Comparison of ENCODE assay signal across 8 cellular contexts in genomic region chr3:139389552-139390368, GRCh38. TPM values are rescaled to one million over a fixed set of nuclear protein-coding genes. Genes with fewer than 3 reads are reported as not detected.
DNase-seq lines count a peak whose midpoint lies in the region; ATAC-seq, FAIRE-seq and TF ChIP-seq lines count a peak whose summit lies in the region.

TSS of gene COPB2 (minus strand) at chr3:139389647. CDS start at chr3:139389550, 97 bp downstream.

- DNase-seq in AG10803 (ENCODE audit: low read depth) (peak; percentile 99), NCI-H460 (ENCODE audit: extremely low read depth, low read depth) (peak; percentile 96), cerebellar nuclear complex (lab: John Stamatoyannopoulos, UW) (peak; percentile 96 to 98)
- peak; percentile 99 for DNase-seq in activated CD4-positive, CD25-positive, alpha-beta regulatory T cell treated with anti-CD3 and anti-CD28 coated beads, Interleukin-2, amount 50 U/mL, for 72 hours
- DNase-seq in stimulated activated CD4-positive, alpha-beta T cell treated with anti-CD3 and anti-CD28 coated beads, Interleukin-12 subunit alpha, Interleukin-12 subunit beta, amount 100 ng/mL, for 4 hours, result peak; percentile 98

- peak within 1 kb of the TSS; percentile 93 for H3K4me3 ChIP-seq in AG10803 (ENCODE audit: low read length)

- no peak for TF ChIP-seq CTCF in AG10803 (conservative IDR thresholded peaks at IDR 0.05; ENCODE audit: low read length)

- FAIRE-seq in islet of Langerhans (lab: Jason Lieb, UNC), result peak; percentile 51

- ATAC-seq in GM19043 (IDR thresholded peaks at IDR 0.05; ENCODE audit: low read depth, unreplicated experiment) (peak; percentile 97), HG03378 (IDR thresholded peaks at IDR 0.05; ENCODE audit: unreplicated experiment) (peak; percentile 97)

RNA-seq across cellular contexts. Expression of gene COPB2, which starts in this region (rescaled TPM):
- total RNA-seq in NCI-H460 (2014; rRNA removed; shearing (Covaris generic)), result 85.3 and 93.5 TPM in 2 replicates
- polyA plus RNA-seq in NCI-H460 (2014; cell fraction: nucleus; rRNA removed), result 38.8 and 53.7 TPM in 2 replicates

Comparison
In these comparisons a context has a peak if more than half of its experiments do, and no peak if none do; other contexts are left out.
1. Peak in every context shown above with its lines: DNase-seq, ATAC-seq and H3K4me3 ChIP-seq.